Comparison of ENCODE assay signal across 18 cellular contexts in the genomic region with DNA sequence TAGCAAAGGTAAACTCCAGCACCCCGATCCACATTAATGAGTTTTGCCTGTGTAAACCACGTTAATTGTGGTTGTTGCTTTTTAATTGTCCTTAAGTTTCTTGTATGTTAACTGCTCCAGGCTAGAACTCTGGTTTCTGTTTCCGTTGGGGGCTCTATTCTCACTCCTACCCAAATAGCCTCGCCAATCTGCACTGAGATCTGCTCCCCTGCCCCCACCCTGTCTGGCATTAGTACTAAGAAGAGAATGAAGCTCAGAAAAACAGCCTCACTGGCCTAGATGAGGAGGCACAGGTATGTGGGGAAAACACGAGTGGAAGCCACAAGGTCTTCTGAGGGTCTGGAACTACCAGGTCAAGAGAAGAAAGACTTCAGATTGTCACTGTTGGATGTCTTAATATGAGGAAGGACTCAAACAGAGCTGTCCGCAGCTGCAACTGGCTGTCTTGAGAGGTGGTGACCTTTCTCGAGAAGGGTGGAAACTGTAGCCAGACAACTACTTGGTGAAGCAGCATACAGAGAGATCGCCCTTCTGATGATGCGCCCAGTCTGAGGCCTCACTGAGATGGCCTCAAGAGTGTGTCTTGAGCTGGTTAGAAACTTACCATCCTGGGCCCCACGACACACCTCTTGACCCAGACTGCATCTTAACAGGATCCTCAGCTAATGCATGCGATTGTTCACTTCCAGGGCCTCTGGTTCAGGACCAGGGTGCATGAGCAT.
A peak's percentile ranks its signal among the peaks of the same experiment; 100 is the strongest.
DNase-seq lines count a peak whose midpoint lies in the region; ATAC-seq and TF ChIP-seq lines count a peak whose summit lies in the region.
"Had no signal": no experiment of that assay in that cellular context is flagged by ENCODE, and none has a peak within 500 bp of the region (broad histone marks: within the 10 kb centered on the region; RNA-seq: fewer than 3 reads in every experiment).

No MANE protein-coding gene starts in this region.

- peak overlapping the region; percentile 77 for H3K27ac ChIP-seq in SK-N-MC
- H3K27ac ChIP-seq in iPS-18a (ENCODE audit: low read length), result peak overlapping the region; percentile 17
- H3K27ac ChIP-seq in thyroid gland, result peak overlapping the region in 2 of 3 donors; percentile 51 to 93
- H3K27ac ChIP-seq: 22Rv1, ovary had no signal

- WGBS in thyroid gland, 2 donors, result 69 to 73% methylated on average over 11 of the region's 11 CpGs

- no peak for TF ChIP-seq CTCF in thyroid gland (IDR thresholded peaks at IDR 0.05)

- intact Hi-C loops in thyroid gland (cut with DNase I), result no loop called here

- no peaks in the 10 kb centered on the region for H3K27me3 ChIP-seq in iPS-18a (ENCODE audit: control insufficient read depth, insufficient read depth, low read length)
- H3K27me3 ChIP-seq in thyroid gland, result no peaks in the 10 kb centered on the region
- H3K27me3 ChIP-seq: gastrocnemius medialis, ovary had no signal

- ATAC-seq in left lobe of liver (no peak), HG02938 (IDR thresholded peaks at IDR 0.05; ENCODE audit: unreplicated experiment) (no peak)
- ATAC-seq: activated T-helper 17 cell treated with anti-CD3 and anti-CD28 coated beads, Interleukin-2, amount 50 U/mL, for 72 hours; gastrocnemius medialis; PC-3 had no signal

- peak overlapping the region; percentile 31 for H3K4me3 ChIP-seq in SK-N-MC
- H3K4me3 ChIP-seq in iPS-18a (ENCODE audit: low read length), result peak overlapping the region; percentile 46
- H3K4me3 ChIP-seq in thyroid gland (replicated peaks in 1 of 3), result no peak overlapping the region
- H3K4me3 ChIP-seq: gastrocnemius medialis, HAP-1, ovary had no signal

- DNase-seq in NCI-H526 treated with DMSO at 0.1 percent for 48 hours (lab: John Stamatoyannopoulos, UW) (peak; percentile 3), NCI-H526 (lab: John Stamatoyannopoulos, UW) (no peak), SK-N-MC (ENCODE audit: low read depth, low spot score) (no peak), thyroid gland (no peak), midbrain (lab: John Stamatoyannopoulos, UW) (no peak), left lobe of liver (ENCODE audit: low spot score) (no peak)
- DNase-seq: activated CD4-positive, alpha-beta memory T cell treated with anti-CD3 and anti-CD28 coated beads for 36 hours; anterior cingulate cortex; DMS 273 treated with DMSO at 0.1 percent for 48 hours; gastrocnemius medialis; ovary; PC-3; stimulated activated CD4-positive, alpha-beta T cell treated with anti-CD3 and anti-CD28 coated beads, Interleukin-4, amount 100 ng/mL, for 4 hours had no signal

- H3K4me1 ChIP-seq in iPS-18a (ENCODE audit: control insufficient read depth, low read depth, low read length) (peaks cover 84% of the 10 kb centered on the region), thyroid gland (peaks cover 48 to 68% of the 10 kb centered on the region in 2 donors)

- H3K36me3 ChIP-seq in SK-N-MC (ENCODE audit: insufficient read depth, low read length) (no peaks in the 10 kb centered on the region), iPS-18a (ENCODE audit: control insufficient read depth, low read depth, low read length) (no peaks in the 10 kb centered on the region), thyroid gland (no peaks in the 10 kb centered on the region)
- H3K36me3 ChIP-seq: gastrocnemius medialis, HAP-1, ovary had no signal

- TF ChIP-seq POLR2A in thyroid gland (IDR thresholded peaks at IDR 0.05), result no peak

- H3K9ac ChIP-seq in SK-N-MC (ENCODE audit: insufficient read length), result no peak overlapping the region
- H3K9ac ChIP-seq in iPS-18a (ENCODE audit: low read length), result peak overlapping the region; percentile 66

- no peaks in the 10 kb centered on the region for H3K9me3 ChIP-seq in SK-N-MC (ENCODE audit: low read depth, low read length)
- H3K9me3 ChIP-seq in iPS-18a (ENCODE audit: control insufficient read depth, low read depth, low read length), result no peaks in the 10 kb centered on the region
- no peaks in the 10 kb centered on the region for H3K9me3 ChIP-seq in thyroid gland
- H3K9me3 ChIP-seq: gastrocnemius medialis, HAP-1, ovary had no signal

Comparison
In these comparisons a context has a peak if more than half of its experiments do, and no peak if none do; other contexts are left out.
1. H3K27ac ChIP-seq: peak in every context shown above with its lines; median percentile 77 in SK-N-MC; 72 in thyroid gland; 17 in iPS-18a.
2. H3K4me3 ChIP-seq: peak in SK-N-MC (single experiment) and iPS-18a (single experiment); none in thyroid gland (0 of 3).